ENCODE assay signal across 1 cellular context in the genomic region with DNA sequence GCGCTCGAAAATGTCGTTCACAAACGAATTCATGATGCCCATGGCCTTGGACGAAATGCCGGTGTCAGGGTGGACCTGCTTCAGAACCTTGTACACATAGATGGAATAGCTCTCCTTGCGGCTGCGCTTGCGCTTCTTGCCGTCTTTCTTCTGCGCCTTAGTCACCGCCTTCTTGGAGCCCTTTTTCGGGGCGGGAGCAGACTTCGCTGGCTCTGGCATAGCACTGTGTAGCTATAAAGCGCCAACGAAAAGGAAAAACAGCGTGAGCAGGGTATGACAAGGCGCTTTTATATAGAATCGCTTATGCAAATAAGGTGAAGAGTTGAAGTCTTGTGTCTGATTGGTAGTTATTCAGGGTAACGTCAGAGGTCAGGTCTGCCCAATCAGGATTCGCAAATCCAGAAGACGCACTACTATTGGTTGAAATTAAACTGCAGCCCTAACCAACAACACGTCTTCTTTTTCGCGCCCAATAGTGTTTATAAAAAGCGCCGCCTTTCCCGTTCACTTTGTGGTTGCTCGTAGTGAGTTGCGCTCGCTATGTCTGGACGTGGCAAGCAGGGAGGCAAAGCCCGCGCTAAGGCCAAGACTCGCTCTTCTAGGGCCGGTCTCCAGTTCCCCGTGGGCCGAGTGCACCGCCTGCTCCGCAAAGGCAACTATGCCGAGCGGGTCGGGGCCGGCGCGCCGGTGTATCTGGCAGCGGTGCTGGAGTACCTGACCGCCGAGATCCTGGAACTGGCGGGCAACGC.
TF ChIP-seq lines count a peak whose summit lies in the region.

No MANE protein-coding gene starts in this region.

TF ChIP-seq in HepG2, 621 proteins besides CTCF, POLR2A, EP300 and RAD21 (continued from another document and continues in another):
- TF ChIP-seq, protein P1, sequence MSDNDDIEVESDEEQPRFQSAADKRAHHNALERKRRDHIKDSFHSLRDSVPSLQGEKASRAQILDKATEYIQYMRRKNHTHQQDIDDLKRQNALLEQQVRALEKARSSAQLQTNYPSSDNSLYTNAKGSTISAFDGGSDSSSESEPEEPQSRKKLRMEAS (IDR thresholded peaks at IDR 0.05): no peak
- TF ChIP-seq RFXAP (CRISPR knock-in tag; IDR thresholded peaks at IDR 0.05; ENCODE audit: borderline replicate concordance) (no peak), SNRNP70 (IDR thresholded peaks at IDR 0.05; ENCODE audit: low read depth, low read length) (no peak), ERF (CRISPR knock-in tag; IDR thresholded peaks at IDR 0.05) (no peak), MBD4 (IDR thresholded peaks at IDR 0.05; ENCODE audit: borderline replicate concordance, low read length) (no peak), MEF2D (CRISPR knock-in tag; IDR thresholded peaks at IDR 0.05) (no peak), HCFC1 (IDR thresholded peaks at IDR 0.05; ENCODE audit: low read depth, low read length) (no peak), AGO2 (optimal IDR thresholded peaks at IDR 0.05; ENCODE audit: low read depth, low read length) (no peak), ZNF432 (CRISPR knock-in tag; IDR thresholded peaks at IDR 0.05; ENCODE audit: borderline replicate concordance) (no peak), SRSF4 (IDR thresholded peaks at IDR 0.05; ENCODE audit: low read depth, low read length, poor library complexity, severe bottlenecking) (no peak), PLRG1 (conservative IDR thresholded peaks at IDR 0.05) (no peak), SALL2 (CRISPR knock-in tag; IDR thresholded peaks at IDR 0.05) (no peak), ZNF558 (CRISPR knock-in tag; IDR thresholded peaks at IDR 0.05; ENCODE audit: borderline replicate concordance) (no peak; the same call in 1 of the 2 replicates), ZNF205 (CRISPR knock-in tag; IDR thresholded peaks at IDR 0.05) (no peak), ZNF282 (IDR thresholded peaks at IDR 0.05; ENCODE audit: partially characterized antibody) (no peak), CHD2 (IDR thresholded peaks at IDR 0.05; ENCODE audit: low read depth, low read length) (no peak)
- TF ChIP-seq, protein P2, sequence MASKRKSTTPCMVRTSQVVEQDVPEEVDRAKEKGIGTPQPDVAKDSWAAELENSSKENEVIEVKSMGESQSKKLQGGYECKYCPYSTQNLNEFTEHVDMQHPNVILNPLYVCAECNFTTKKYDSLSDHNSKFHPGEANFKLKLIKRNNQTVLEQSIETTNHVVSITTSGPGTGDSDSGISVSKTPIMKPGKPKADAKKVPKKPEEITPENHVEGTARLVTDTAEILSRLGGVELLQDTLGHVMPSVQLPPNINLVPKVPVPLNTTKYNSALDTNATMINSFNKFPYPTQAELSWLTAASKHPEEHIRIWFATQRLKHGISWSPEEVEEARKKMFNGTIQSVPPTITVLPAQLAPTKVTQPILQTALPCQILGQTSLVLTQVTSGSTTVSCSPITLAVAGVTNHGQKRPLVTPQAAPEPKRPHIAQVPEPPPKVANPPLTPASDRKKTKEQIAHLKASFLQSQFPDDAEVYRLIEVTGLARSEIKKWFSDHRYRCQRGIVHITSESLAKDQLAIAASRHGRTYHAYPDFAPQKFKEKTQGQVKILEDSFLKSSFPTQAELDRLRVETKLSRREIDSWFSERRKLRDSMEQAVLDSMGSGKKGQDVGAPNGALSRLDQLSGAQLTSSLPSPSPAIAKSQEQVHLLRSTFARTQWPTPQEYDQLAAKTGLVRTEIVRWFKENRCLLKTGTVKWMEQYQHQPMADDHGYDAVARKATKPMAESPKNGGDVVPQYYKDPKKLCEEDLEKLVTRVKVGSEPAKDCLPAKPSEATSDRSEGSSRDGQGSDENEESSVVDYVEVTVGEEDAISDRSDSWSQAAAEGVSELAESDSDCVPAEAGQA (IDR thresholded peaks at IDR 0.05; ENCODE audit: low read depth): no peak
- TF ChIP-seq, protein P2 (CRISPR knock-in tag; IDR thresholded peaks at IDR 0.05; ENCODE audit: borderline replicate concordance): no peak
- TF ChIP-seq, protein P3, sequence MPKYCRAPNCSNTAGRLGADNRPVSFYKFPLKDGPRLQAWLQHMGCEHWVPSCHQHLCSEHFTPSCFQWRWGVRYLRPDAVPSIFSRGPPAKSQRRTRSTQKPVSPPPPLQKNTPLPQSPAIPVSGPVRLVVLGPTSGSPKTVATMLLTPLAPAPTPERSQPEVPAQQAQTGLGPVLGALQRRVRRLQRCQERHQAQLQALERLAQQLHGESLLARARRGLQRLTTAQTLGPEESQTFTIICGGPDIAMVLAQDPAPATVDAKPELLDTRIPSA (CRISPR knock-in tag; IDR thresholded peaks at IDR 0.05; ENCODE audit: borderline replicate concordance): no peak
- TF ChIP-seq, protein P4, sequence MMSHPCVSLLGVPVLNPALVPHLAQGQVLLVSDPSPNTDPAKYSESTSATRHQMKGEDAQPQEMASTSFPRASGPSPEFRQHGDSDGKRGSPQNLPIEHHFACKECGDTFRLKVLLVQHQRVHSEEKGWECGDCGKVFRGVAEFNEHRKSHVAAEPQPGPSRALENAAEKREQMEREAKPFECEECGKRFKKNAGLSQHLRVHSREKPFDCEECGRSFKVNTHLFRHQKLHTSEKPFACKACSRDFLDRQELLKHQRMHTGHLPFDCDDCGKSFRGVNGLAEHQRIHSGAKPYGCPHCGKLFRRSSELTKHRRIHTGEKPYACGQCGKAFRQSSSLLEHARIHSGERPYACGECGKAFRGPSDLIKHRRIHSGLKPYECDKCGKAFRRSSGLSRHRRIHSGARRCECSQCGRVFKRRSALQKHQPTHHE (CRISPR knock-in tag; IDR thresholded peaks at IDR 0.05; ENCODE audit: borderline replicate concordance): 0 out of 2 replicates have a peak, but pooled peaks have one; percentile 46
- TF ChIP-seq, protein P5, sequence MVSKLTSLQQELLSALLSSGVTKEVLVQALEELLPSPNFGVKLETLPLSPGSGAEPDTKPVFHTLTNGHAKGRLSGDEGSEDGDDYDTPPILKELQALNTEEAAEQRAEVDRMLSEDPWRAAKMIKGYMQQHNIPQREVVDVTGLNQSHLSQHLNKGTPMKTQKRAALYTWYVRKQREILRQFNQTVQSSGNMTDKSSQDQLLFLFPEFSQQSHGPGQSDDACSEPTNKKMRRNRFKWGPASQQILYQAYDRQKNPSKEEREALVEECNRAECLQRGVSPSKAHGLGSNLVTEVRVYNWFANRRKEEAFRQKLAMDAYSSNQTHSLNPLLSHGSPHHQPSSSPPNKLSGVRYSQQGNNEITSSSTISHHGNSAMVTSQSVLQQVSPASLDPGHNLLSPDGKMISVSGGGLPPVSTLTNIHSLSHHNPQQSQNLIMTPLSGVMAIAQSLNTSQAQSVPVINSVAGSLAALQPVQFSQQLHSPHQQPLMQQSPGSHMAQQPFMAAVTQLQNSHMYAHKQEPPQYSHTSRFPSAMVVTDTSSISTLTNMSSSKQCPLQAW (CRISPR knock-in tag; IDR thresholded peaks at IDR 0.05): no peak
- TF ChIP-seq, protein P6, sequence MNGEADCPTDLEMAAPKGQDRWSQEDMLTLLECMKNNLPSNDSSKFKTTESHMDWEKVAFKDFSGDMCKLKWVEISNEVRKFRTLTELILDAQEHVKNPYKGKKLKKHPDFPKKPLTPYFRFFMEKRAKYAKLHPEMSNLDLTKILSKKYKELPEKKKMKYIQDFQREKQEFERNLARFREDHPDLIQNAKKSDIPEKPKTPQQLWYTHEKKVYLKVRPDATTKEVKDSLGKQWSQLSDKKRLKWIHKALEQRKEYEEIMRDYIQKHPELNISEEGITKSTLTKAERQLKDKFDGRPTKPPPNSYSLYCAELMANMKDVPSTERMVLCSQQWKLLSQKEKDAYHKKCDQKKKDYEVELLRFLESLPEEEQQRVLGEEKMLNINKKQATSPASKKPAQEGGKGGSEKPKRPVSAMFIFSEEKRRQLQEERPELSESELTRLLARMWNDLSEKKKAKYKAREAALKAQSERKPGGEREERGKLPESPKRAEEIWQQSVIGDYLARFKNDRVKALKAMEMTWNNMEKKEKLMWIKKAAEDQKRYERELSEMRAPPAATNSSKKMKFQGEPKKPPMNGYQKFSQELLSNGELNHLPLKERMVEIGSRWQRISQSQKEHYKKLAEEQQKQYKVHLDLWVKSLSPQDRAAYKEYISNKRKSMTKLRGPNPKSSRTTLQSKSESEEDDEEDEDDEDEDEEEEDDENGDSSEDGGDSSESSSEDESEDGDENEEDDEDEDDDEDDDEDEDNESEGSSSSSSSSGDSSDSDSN (CRISPR knock-in tag; IDR thresholded peaks at IDR 0.05): peak; percentile 68
- TF ChIP-seq, protein P7, sequence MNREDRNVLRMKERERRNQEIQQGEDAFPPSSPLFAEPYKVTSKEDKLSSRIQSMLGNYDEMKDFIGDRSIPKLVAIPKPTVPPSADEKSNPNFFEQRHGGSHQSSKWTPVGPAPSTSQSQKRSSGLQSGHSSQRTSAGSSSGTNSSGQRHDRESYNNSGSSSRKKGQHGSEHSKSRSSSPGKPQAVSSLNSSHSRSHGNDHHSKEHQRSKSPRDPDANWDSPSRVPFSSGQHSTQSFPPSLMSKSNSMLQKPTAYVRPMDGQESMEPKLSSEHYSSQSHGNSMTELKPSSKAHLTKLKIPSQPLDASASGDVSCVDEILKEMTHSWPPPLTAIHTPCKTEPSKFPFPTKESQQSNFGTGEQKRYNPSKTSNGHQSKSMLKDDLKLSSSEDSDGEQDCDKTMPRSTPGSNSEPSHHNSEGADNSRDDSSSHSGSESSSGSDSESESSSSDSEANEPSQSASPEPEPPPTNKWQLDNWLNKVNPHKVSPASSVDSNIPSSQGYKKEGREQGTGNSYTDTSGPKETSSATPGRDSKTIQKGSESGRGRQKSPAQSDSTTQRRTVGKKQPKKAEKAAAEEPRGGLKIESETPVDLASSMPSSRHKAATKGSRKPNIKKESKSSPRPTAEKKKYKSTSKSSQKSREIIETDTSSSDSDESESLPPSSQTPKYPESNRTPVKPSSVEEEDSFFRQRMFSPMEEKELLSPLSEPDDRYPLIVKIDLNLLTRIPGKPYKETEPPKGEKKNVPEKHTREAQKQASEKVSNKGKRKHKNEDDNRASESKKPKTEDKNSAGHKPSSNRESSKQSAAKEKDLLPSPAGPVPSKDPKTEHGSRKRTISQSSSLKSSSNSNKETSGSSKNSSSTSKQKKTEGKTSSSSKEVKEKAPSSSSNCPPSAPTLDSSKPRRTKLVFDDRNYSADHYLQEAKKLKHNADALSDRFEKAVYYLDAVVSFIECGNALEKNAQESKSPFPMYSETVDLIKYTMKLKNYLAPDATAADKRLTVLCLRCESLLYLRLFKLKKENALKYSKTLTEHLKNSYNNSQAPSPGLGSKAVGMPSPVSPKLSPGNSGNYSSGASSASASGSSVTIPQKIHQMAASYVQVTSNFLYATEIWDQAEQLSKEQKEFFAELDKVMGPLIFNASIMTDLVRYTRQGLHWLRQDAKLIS (CRISPR knock-in tag; IDR thresholded peaks at IDR 0.05): no peak
- TF ChIP-seq, protein P8, sequence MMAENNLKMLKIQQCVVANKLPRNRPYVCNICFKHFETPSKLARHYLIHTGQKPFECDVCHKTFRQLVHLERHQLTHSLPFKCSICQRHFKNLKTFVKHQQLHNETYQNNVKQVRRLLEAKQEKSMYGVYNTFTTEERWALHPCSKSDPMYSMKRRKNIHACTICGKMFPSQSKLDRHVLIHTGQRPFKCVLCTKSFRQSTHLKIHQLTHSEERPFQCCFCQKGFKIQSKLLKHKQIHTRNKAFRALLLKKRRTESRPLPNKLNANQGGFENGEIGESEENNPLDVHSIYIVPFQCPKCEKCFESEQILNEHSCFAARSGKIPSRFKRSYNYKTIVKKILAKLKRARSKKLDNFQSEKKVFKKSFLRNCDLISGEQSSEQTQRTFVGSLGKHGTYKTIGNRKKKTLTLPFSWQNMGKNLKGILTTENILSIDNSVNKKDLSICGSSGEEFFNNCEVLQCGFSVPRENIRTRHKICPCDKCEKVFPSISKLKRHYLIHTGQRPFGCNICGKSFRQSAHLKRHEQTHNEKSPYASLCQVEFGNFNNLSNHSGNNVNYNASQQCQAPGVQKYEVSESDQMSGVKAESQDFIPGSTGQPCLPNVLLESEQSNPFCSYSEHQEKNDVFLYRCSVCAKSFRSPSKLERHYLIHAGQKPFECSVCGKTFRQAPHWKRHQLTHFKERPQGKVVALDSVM (CRISPR knock-in tag; IDR thresholded peaks at IDR 0.05): no peak
- TF ChIP-seq, protein P9, sequence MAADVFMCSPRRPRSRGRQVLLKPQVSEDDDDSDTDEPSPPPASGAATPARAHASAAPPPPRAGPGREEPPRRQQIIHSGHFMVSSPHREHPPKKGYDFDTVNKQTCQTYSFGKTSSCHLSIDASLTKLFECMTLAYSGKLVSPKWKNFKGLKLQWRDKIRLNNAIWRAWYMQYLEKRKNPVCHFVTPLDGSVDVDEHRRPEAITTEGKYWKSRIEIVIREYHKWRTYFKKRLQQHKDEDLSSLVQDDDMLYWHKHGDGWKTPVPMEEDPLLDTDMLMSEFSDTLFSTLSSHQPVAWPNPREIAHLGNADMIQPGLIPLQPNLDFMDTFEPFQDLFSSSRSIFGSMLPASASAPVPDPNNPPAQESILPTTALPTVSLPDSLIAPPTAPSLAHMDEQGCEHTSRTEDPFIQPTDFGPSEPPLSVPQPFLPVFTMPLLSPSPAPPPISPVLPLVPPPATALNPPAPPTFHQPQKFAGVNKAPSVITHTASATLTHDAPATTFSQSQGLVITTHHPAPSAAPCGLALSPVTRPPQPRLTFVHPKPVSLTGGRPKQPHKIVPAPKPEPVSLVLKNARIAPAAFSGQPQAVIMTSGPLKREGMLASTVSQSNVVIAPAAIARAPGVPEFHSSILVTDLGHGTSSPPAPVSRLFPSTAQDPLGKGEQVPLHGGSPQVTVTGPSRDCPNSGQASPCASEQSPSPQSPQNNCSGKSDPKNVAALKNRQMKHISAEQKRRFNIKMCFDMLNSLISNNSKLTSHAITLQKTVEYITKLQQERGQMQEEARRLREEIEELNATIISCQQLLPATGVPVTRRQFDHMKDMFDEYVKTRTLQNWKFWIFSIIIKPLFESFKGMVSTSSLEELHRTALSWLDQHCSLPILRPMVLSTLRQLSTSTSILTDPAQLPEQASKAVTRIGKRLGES (CRISPR knock-in tag; IDR thresholded peaks at IDR 0.05; ENCODE audit: borderline replicate concordance): no peak
- TF ChIP-seq, protein P10, sequence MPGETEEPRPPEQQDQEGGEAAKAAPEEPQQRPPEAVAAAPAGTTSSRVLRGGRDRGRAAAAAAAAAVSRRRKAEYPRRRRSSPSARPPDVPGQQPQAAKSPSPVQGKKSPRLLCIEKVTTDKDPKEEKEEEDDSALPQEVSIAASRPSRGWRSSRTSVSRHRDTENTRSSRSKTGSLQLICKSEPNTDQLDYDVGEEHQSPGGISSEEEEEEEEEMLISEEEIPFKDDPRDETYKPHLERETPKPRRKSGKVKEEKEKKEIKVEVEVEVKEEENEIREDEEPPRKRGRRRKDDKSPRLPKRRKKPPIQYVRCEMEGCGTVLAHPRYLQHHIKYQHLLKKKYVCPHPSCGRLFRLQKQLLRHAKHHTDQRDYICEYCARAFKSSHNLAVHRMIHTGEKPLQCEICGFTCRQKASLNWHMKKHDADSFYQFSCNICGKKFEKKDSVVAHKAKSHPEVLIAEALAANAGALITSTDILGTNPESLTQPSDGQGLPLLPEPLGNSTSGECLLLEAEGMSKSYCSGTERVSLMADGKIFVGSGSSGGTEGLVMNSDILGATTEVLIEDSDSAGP (CRISPR knock-in tag; IDR thresholded peaks at IDR 0.05; ENCODE audit: borderline replicate concordance): peak; percentile 35; the same call in 1 of the 2 replicates
